Comparison of ENCODE assay signal across 13 cellular contexts in the genomic region with DNA sequence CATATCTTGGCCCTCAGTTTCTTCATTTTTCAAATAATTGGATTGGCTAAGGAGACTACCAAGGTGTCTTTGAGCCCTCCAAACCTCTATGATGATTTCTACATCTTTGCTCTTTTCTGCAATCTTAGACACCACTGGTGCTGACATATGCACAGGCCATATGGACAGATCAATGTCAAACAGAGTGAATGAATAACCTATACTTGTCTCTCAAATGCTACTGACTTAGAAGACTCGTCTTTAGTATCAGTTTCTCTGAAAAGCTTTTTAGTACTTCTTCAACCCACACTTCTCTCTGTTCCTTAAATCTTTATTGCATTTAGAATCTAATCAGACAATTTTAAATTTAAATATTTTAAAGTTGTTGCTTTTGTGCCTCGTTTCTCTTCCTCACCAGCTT.
A peak's percentile ranks its signal among the peaks of the same experiment; 100 is the strongest.
DNase-seq lines count a peak whose midpoint lies in the region; ATAC-seq and TF ChIP-seq lines count a peak whose summit lies in the region.
"Had no signal": no experiment of that assay in that cellular context is flagged by ENCODE, and none has a peak within 500 bp of the region (broad histone marks: within the 10 kb centered on the region; RNA-seq: fewer than 3 reads in every experiment).

No MANE protein-coding gene starts in this region.

- H3K27me3 ChIP-seq in cardiac muscle cell (no peaks in the 10 kb centered on the region), tibial artery (no peaks in the 10 kb centered on the region)
- H3K27me3 ChIP-seq: upper lobe of right lung had no signal

- H3K27ac ChIP-seq in cardiac muscle cell, result peak overlapping the region; percentile 17
- peak overlapping the region; percentile 66 to 85 for H3K27ac ChIP-seq in tibial artery
- H3K27ac ChIP-seq: upper lobe of right lung had no signal

- DNase-seq in cardiac muscle cell (ENCODE audit: low read depth in 1 of 2, low spot score in 1 of 2) (no peak), left cardiac atrium (no peak), tibial artery (no peak), G401 (ENCODE audit: low spot score) (no peak), SHP77 treated with DMSO at 0.1 percent for 48 hours (lab: John Stamatoyannopoulos, UW) (no peak), NCI-H2029 treated with DMSO at 0.1 percent for 48 hours (lab: John Stamatoyannopoulos, UW) (no peak)
- DNase-seq: activated CD4-positive, CD25-positive, alpha-beta regulatory T cell; GOT3; head of caudate nucleus; NCI-H2081 treated with DMSO at 0.1 percent for 48 hours; upper lobe of right lung had no signal

- peaks cover 4% of the 10 kb centered on the region for H3K4me1 ChIP-seq in cardiac muscle cell (ENCODE audit: low read depth)
- H3K4me1 ChIP-seq in tibial artery, result peaks cover 0 to 85% (median 29%) of the 10 kb centered on the region in 4 donors
- H3K4me1 ChIP-seq: upper lobe of right lung had no signal

- H3K9me3 ChIP-seq in cardiac muscle cell (ENCODE audit: low read depth) (no peaks in the 10 kb centered on the region), tibial artery (no peaks in the 10 kb centered on the region)
- H3K9me3 ChIP-seq: upper lobe of right lung had no signal

- intact Hi-C loops in left cardiac atrium (cut with DNase I) (no loop called here), tibial artery (cut with DNase I; ENCODE audit: low total_unique reads) (loop anchor here (10.0 kb wide), 1 partner anchor 60 kb away; no protein-coding TSS in a partner anchor)

- no peaks in the 10 kb centered on the region for H3K36me3 ChIP-seq in cardiac muscle cell
- no peaks in the 10 kb centered on the region for H3K36me3 ChIP-seq in tibial artery
- H3K36me3 ChIP-seq: upper lobe of right lung had no signal

- H3K4me3 ChIP-seq in cardiac muscle cell (no peak overlapping the region), tibial artery (no peak overlapping the region)
- H3K4me3 ChIP-seq: upper lobe of right lung had no signal

- ATAC-seq in left cardiac atrium (no peak), GM21723 (IDR thresholded peaks at IDR 0.05; ENCODE audit: unreplicated experiment) (peak; percentile 47), HG03135 (IDR thresholded peaks at IDR 0.05; ENCODE audit: unreplicated experiment) (peak; percentile 62)
- ATAC-seq: upper lobe of right lung had no signal

- in situ Hi-C loops in G401 (cut with HindIII; ENCODE audit: low sequenced_read_pairs), result no loop called here

- TF ChIP-seq CTCF in cardiac muscle cell (IDR thresholded peaks at IDR 0.05; ENCODE audit: low read depth, low read length) (no peak), tibial artery (IDR thresholded peaks at IDR 0.05) (no peak)

Comparison
In these comparisons a context has a peak if more than half of its experiments do, and no peak if none do; other contexts are left out.
1. ATAC-seq: peak in GM21723 (single experiment) and HG03135 (single experiment); none in left cardiac atrium (0 of 2).